ENCODE assay signal across 21 cellular contexts in the genomic region with DNA sequence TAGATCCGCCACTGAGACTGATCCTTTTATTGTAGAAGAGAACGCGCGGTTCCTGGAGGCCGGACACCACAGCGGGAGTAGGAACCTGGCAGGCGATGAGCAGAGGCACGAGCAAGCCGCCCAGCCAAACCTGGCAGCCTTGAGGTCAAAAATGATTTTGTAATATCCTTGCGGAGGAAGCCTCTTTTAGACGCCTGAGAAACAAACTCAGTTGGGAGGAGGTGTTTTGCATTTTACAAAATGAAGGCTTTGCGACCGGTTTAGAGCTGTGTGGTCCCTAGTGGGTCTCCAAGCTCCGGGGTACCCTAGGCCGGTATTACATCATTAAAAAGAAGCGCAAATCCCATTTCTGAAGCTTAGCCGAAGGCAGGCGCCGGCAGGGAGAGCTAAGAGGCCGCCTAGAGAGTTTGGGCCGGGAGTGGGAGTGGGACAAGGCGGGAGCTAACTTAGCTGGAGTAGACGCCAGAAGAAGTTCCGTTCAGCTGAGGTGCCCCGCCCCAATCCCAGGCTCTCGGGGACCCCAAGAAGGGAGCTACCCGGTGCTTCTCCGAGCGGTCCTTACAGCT. TPM values are rescaled to one million over a fixed set of nuclear protein-coding genes. Genes with fewer than 3 reads are reported as not detected.
A peak's percentile ranks its signal among the peaks of the same experiment; 100 is the strongest.
DNase-seq lines count a peak whose midpoint lies in the region; ATAC-seq and TF ChIP-seq lines count a peak whose summit lies in the region.
"Had no signal": no experiment of that assay in that cellular context is flagged by ENCODE, and none has a peak within 500 bp of the region (broad histone marks: within the 10 kb centered on the region; RNA-seq: fewer than 3 reads in every experiment).

No MANE protein-coding gene starts in this region.

- H4K8ac ChIP-seq in trophoblast cell (ENCODE audit: low read depth, low read length), result no peak overlapping the region

- H3K4me3 Mint-ChIP-seq in mesothelial cell of epicardium, result peak overlapping the region; percentile 30
- no peak overlapping the region for H3K4me3 Mint-ChIP-seq in activated T-cell treated with anti-CD3 and anti-CD28 coated beads, Interleukin-2, amount 50 U/mL, for 72 hours
- H3K4me3 Mint-ChIP-seq: activated naive CD4-positive, alpha-beta T cell treated with anti-CD3 and anti-CD28 coated beads, Interleukin-2, amount 50 U/mL, for 24 hours; naive thymus-derived CD4-positive, alpha-beta T cell had no signal

- no peak overlapping the region for H2BK12ac ChIP-seq in trophoblast cell (ENCODE audit: low read length)

- WGBS in trophoblast cell (ENCODE audit: extremely low coverage, insufficient coverage, insufficient read length), result no CpG with 5 or more reads among the region's 29 CpGs
- WGBS in suprapubic skin, result 34% methylated on average over 29 of the region's 29 CpGs

- H4K12ac ChIP-seq in trophoblast cell (ENCODE audit: low read depth, low read length), result no peak overlapping the region

- H3K79me1 ChIP-seq in trophoblast cell (ENCODE audit: low read length), result no peaks in the 10 kb centered on the region

- H3K9me3 ChIP-seq in trophoblast cell (ENCODE audit: insufficient read depth, low read depth, low read length) (peaks cover 5% of the 10 kb centered on the region), suprapubic skin (no peaks in the 10 kb centered on the region)
- H3K9me3 ChIP-seq: uterus had no signal

- no peaks in the 10 kb centered on the region for H3K36me3 Mint-ChIP-seq in mesothelial cell of epicardium
- peaks cover 0 to 2% of the 10 kb centered on the region in 2 donors for H3K36me3 Mint-ChIP-seq in activated T-cell treated with anti-CD3 and anti-CD28 coated beads, Interleukin-2, amount 50 U/mL, for 72 hours (ENCODE audit: insufficient read depth in 2 of 2)
- H3K36me3 Mint-ChIP-seq: activated naive CD4-positive, alpha-beta T cell treated with anti-CD3 and anti-CD28 coated beads, Interleukin-2, amount 50 U/mL, for 24 hours had no signal

- H3K18ac ChIP-seq in trophoblast cell (ENCODE audit: low read length), result no peak overlapping the region

- no peak overlapping the region for H3K23ac ChIP-seq in trophoblast cell (ENCODE audit: low read length)

- H3K4ac ChIP-seq in trophoblast cell (ENCODE audit: low read depth, low read length), result no peak overlapping the region

- ATAC-seq in Right ventricle myocardium inferior, result peak; percentile 15
- ATAC-seq in left ventricle myocardium superior, result no peak
- no peak for ATAC-seq in activated T-cell treated with anti-CD3 and anti-CD28 coated beads, Interleukin-2, amount 50 U/mL, for 72 hours (replicated peaks in 1 of 2)
- ATAC-seq: naive thymus-derived CD4-positive, alpha-beta T cell; Panc1; SK-N-SH treated with all-trans-retinoic acid at 6 μM for 48 hours; stimulated activated naive CD8-positive, alpha-beta T cell treated with anti-CD3 and anti-CD28 coated beads, Interleukin-15, Interleukin-2, amounts not matched to agents 100 U/mL and 50 U/mL, for 24 hours had no signal

- TF ChIP-seq CTCF in mesothelial cell of epicardium (IDR thresholded peaks at IDR 0.05; ENCODE audit: unreplicated experiment) (no peak), suprapubic skin (IDR thresholded peaks at IDR 0.05) (no peak)

- TF ChIP-seq EP300 in suprapubic skin (IDR thresholded peaks at IDR 0.05), result no peak

- H3K27me3 ChIP-seq in trophoblast cell (ENCODE audit: insufficient read depth, low read length) (peaks cover 58% of the 10 kb centered on the region), suprapubic skin (peaks cover 99% of the 10 kb centered on the region)

- H3K4me1 Mint-ChIP-seq in mesothelial cell of epicardium, result peaks cover 19% of the 10 kb centered on the region
- peaks cover 12% of the 10 kb centered on the region for H3K4me1 Mint-ChIP-seq in activated T-cell treated with anti-CD3 and anti-CD28 coated beads, Interleukin-2, amount 50 U/mL, for 72 hours (ENCODE audit: low read depth)

- H3K4me2 ChIP-seq in trophoblast cell (ENCODE audit: low read length), result no peak overlapping the region

- H2BK5ac ChIP-seq in trophoblast cell (ENCODE audit: low read depth, low read length, poor library complexity), result no peak overlapping the region

- DNase-seq in Right ventricle myocardium inferior (ENCODE audit: missing footprints) (no peak), cardiac septum (ENCODE audit: low spot score) (no peak), left ventricle myocardium superior (peak; percentile 68), mesothelial cell of epicardium (ENCODE audit: low spot score in 2 of 2, unreplicated experiment in 2 of 2) (no peak), G401 (ENCODE audit: low spot score) (no peak), trophoblast cell (no peak), suprapubic skin (ENCODE audit: low spot score in 2 of 2) (no peak)
- DNase-seq in activated T-cell treated with anti-CD3 and anti-CD28 coated beads, Interleukin-2, amount 50 U/mL, for 72 hours, result no peak
- DNase-seq: ACHN; activated CD4-positive, alpha-beta T cell treated with anti-CD3 and anti-CD28 coated beads, Interleukin-2, amount 50 U/mL, for 1 hour; activated T-cell treated with anti-CD3 and anti-CD28 coated beads, Interleukin-2, amount 50 U/mL, for 1 hour; DMS53; hypothalamus; naive thymus-derived CD4-positive, alpha-beta T cell; NCI-H1092 treated with DMSO at 0.1 percent for 48 hours; stimulated activated naive CD8-positive, alpha-beta T cell treated with anti-CD3 and anti-CD28 coated beads, Interleukin-15, Interleukin-2, amounts not matched to agents 100 U/mL and 50 U/mL, for 24 hours; uterus had no signal

- H3K9ac ChIP-seq in trophoblast cell (ENCODE audit: low read length), result no peak overlapping the region

- no peaks in the 10 kb centered on the region for H3K79me2 ChIP-seq in trophoblast cell (ENCODE audit: control insufficient read depth, insufficient read depth, low read length, poor library complexity)

- H3K4me1 ChIP-seq in trophoblast cell (ENCODE audit: control insufficient read depth in 1 of 2, insufficient read depth in 2 of 2, low read length in 2 of 2) (peaks cover 4 to 16% of the 10 kb centered on the region in 2 experiments), suprapubic skin (peaks cover 21% of the 10 kb centered on the region)
- H3K4me1 ChIP-seq: uterus had no signal

- H3K27ac Mint-ChIP-seq in mesothelial cell of epicardium, result no peak overlapping the region
- no peak overlapping the region for H3K27ac Mint-ChIP-seq in activated T-cell treated with anti-CD3 and anti-CD28 coated beads, Interleukin-2, amount 50 U/mL, for 72 hours
- H3K27ac Mint-ChIP-seq: activated naive CD4-positive, alpha-beta T cell treated with anti-CD3 and anti-CD28 coated beads, Interleukin-2, amount 50 U/mL, for 24 hours had no signal

- no peak overlapping the region for H4K91ac ChIP-seq in trophoblast cell (ENCODE audit: low read depth, low read length)

- intact Hi-C loops in Right ventricle myocardium inferior (cut with DNase I), result loop anchor here (2.0 to 10.0 kb wide), 2 partner anchors 141 to 211 kb away; no protein-coding TSS in a partner anchor
- intact Hi-C loops in cardiac septum (cut with DNase I), result no loop called here
- intact Hi-C loops in left ventricle myocardium superior (cut with micrococcal nuclease), result no loop called here

- H3K36me3 ChIP-seq in trophoblast cell (ENCODE audit: control insufficient read depth in 1 of 2, insufficient read depth in 2 of 2, low read length in 2 of 2) (no peaks in the 10 kb centered on the region), suprapubic skin (no peaks in the 10 kb centered on the region)
- H3K36me3 ChIP-seq: uterus had no signal

- H3K4me3 ChIP-seq in trophoblast cell (ENCODE audit: low read depth, low read length), result no peak overlapping the region
- no peak overlapping the region for H3K4me3 ChIP-seq in suprapubic skin
- H3K4me3 ChIP-seq: lung, uterus had no signal

- in situ Hi-C loops in G401 (cut with HindIII; ENCODE audit: low sequenced_read_pairs), result no loop called here

- no peak overlapping the region for H2AK5ac ChIP-seq in trophoblast cell (ENCODE audit: low read length)

- no peak overlapping the region for H2AFZ ChIP-seq in trophoblast cell (ENCODE audit: insufficient read depth, low read length, poor library complexity)

- no peak for TF ChIP-seq POLR2A in suprapubic skin (IDR thresholded peaks at IDR 0.05)

- H3K9me3 Mint-ChIP-seq in mesothelial cell of epicardium, result no peaks in the 10 kb centered on the region
- peaks cover 0 to 2% of the 10 kb centered on the region in 2 donors for H3K9me3 Mint-ChIP-seq in activated T-cell treated with anti-CD3 and anti-CD28 coated beads, Interleukin-2, amount 50 U/mL, for 72 hours

- no peak overlapping the region for H3K14ac ChIP-seq in trophoblast cell (ENCODE audit: low read length)

- H3K27me3 Mint-ChIP-seq in mesothelial cell of epicardium (ENCODE audit: low read depth), result peaks cover 91% of the 10 kb centered on the region
- peaks cover 83% of the 10 kb centered on the region for H3K27me3 Mint-ChIP-seq in activated T-cell treated with anti-CD3 and anti-CD28 coated beads, Interleukin-2, amount 50 U/mL, for 72 hours (ENCODE audit: low read depth)

- H3K27ac ChIP-seq in trophoblast cell (ENCODE audit: low read depth, low read length) (no peak overlapping the region), suprapubic skin (no peak overlapping the region)
- H3K27ac ChIP-seq: uterus had no signal

- no peak overlapping the region for H2BK120ac ChIP-seq in trophoblast cell (ENCODE audit: insufficient read depth, low read length, poor library complexity)

RNA-seq across cellular contexts. Expression of a gene that starts 1.8 kb away (rescaled TPM):
- 8.4 TPM for total RNA-seq in Right ventricle myocardium inferior
- total RNA-seq in cardiac septum, result 4.6 TPM
- 7.1 TPM for total RNA-seq in left ventricle myocardium superior
- total RNA-seq in mesothelial cell of epicardium, result 10.1 to 13.2 TPM (median 12.8 TPM) in 3 replicates
- not detected in 2 replicates for total RNA-seq in G401 (2014; rRNA removed; shearing (Covaris generic))
- 0.19 and 0.21 TPM in 2 replicates for polyA plus RNA-seq in trophoblast cell (2013)
- total RNA-seq in activated T-cell treated with anti-CD3 and anti-CD28 coated beads, Interleukin-2, amount 50 U/mL, for 72 hours, result not detected
- 1 to 10 TPM in 3 of 4 donors, under 1 TPM in 1; 0.62 to 4.2 (median 2.7) TPM for total RNA-seq in suprapubic skin
- total RNA-seq: naive thymus-derived CD4-positive, alpha-beta T cell had no signal
- polyA plus RNA-seq: naive thymus-derived CD4-positive, alpha-beta T cell had no signal
